In genomic region chr22:31912402-31912733, GRCh38 we compare ENCODE assay signal across 20 cellular contexts.
"Had no signal": no experiment of that assay in that cellular context is flagged by ENCODE, and none has a peak within 500 bp of the region (broad histone marks: within the 10 kb centered on the region; RNA-seq: fewer than 3 reads in every experiment).

No MANE protein-coding gene starts in this region.

- H3K27me3 ChIP-seq: left lung had no signal

- H3K9me3 ChIP-seq: left lung, mucosa of descending colon, prostate gland, thoracic aorta had no signal

- FAIRE-seq: keratinocyte, TTC549 had no signal

- H3K27ac ChIP-seq: coronary artery, left lung, prostate gland, thoracic aorta had no signal

- H3K4me1 ChIP-seq: prostate gland had no signal

- DNase-seq: activated B cell treated with CpG ODN at 0.5 μM for 24 hours; activated CD4-positive, alpha-beta T cell treated with anti-CD3 and anti-CD28 coated beads for 48 hours; activated CD8-positive, alpha-beta T cell treated with anti-CD3 and anti-CD28 coated beads for 36 hours; activated gamma-delta T cell; activated T-cell treated with anti-CD3 and anti-CD28 coated beads, Interleukin-2, amount 50 U/mL, for 48 hours; amniotic stem cell; central memory CD4-positive, alpha-beta T cell; effector memory CD4-positive, alpha-beta T cell; hippocampal formation; left lung; nephron progenitor cell; right cardiac atrium; stimulated activated naive CD8-positive, alpha-beta T cell treated with anti-CD3 and anti-CD28 coated beads, Interleukin-15, amount 100 ng/mL, for 72 hours; SW 1271 had no signal

- H3K36me3 ChIP-seq: prostate gland, thoracic aorta had no signal

- H3K4me3 ChIP-seq: coronary artery, left lung, mucosa of descending colon, prostate gland, thoracic aorta had no signal
